ENCODE assay signal across 29 cellular contexts in the genomic region with DNA sequence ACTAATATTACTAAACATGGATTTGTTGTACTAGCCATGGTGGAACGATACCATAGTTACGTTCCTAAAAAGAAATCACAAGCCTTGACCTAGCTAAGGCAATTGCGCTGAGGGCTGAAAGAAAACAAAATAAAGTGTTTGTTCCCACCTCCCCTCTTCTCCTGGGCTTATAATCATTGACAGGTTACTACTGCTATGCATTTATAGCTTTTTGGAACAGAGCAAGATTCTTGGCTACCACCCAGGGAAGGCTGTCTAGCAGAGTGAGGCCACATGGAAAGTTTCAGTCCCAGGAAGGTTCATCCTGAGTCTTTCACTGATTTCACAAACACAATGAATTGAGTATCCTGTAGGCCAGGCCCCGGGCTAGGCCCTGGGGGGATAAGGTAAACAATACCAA.
"Had no signal": no experiment of that assay in that cellular context is flagged by ENCODE, and none has a peak within 500 bp of the region (broad histone marks: within the 10 kb centered on the region; RNA-seq: fewer than 3 reads in every experiment).

No MANE protein-coding gene starts in this region.

- H3K36me3 Mint-ChIP-seq: activated CD8-positive, alpha-beta memory T cell treated with anti-CD3 and anti-CD28 coated beads, Interleukin-2, amount 10 ng/mL, durations not matched to agents 7 days and 5 days; activated naive CD8-positive, alpha-beta T cell; brain; naive B cell; stimulated activated memory B cell treated with anti-CD40 and anti-IgM and Interleukin-4, amounts not matched to agents 10 μg/mL and 1 μg/mL and 100 μg/mL, for 72 hours had no signal

- H3K27ac Mint-ChIP-seq: activated B cell treated with CpG ODN at 0.5 μM for 24 hours; activated CD8-positive, alpha-beta memory T cell treated with anti-CD3 and anti-CD28 coated beads, Interleukin-2, amount 10 ng/mL, durations not matched to agents 7 days and 5 days; activated CD8-positive, alpha-beta T cell treated with anti-CD3 and anti-CD28 coated beads, Interleukin-2, amount 10 ng/mL, durations not matched to agents 7 days and 5 days; activated naive CD8-positive, alpha-beta T cell; brain; stimulated activated memory B cell treated with anti-CD40 and anti-IgM and Interleukin-4, amounts not matched to agents 10 μg/mL and 1 μg/mL and 100 μg/mL, for 72 hours; stimulated activated naive CD8-positive, alpha-beta T cell treated with anti-CD3 and anti-CD28 coated beads, Interleukin-15, amount 100 ng/mL, for 72 hours had no signal

- H3K4me2 ChIP-seq: smooth muscle cell had no signal

- H3K4me3 ChIP-seq: cardiac muscle cell, esophagus muscularis mucosa, gastroesophageal sphincter, pancreas, psoas muscle, right atrium auricular region, smooth muscle cell, tibial artery had no signal

- H3K9me3 ChIP-seq: esophagus muscularis mucosa, gastroesophageal sphincter, pancreas, psoas muscle, right atrium auricular region, tibial artery had no signal

- H3K9me3 Mint-ChIP-seq: activated B cell treated with CpG ODN at 0.5 μM for 24 hours; stimulated activated memory B cell treated with anti-CD40 and anti-IgM and Interleukin-4, amounts not matched to agents 10 μg/mL and 1 μg/mL and 100 μg/mL, for 72 hours; stimulated activated naive CD8-positive, alpha-beta T cell treated with anti-CD3 and anti-CD28 coated beads, Interleukin-15, amount 100 ng/mL, for 72 hours had no signal

- H3K27ac ChIP-seq: cardiac muscle cell, esophagus muscularis mucosa, gastroesophageal sphincter, pancreas, psoas muscle, right atrium auricular region, tibial artery had no signal

- H3K27me3 ChIP-seq: cardiac muscle cell, esophagus muscularis mucosa, gastroesophageal sphincter, pancreas, right atrium auricular region, tibial artery had no signal

- H3K36me3 ChIP-seq: cardiac muscle cell, esophagus muscularis mucosa, gastroesophageal sphincter, pancreas, right atrium auricular region, tibial artery had no signal

- H3K4me1 Mint-ChIP-seq: activated B cell treated with CpG ODN at 0.5 μM for 24 hours; activated CD8-positive, alpha-beta memory T cell treated with anti-CD3 and anti-CD28 coated beads, Interleukin-2, amount 10 ng/mL, durations not matched to agents 7 days and 5 days; brain; stimulated activated memory B cell treated with anti-CD40 and anti-IgM and Interleukin-4, amounts not matched to agents 10 μg/mL and 1 μg/mL and 100 μg/mL, for 72 hours; stimulated activated naive CD8-positive, alpha-beta T cell treated with anti-CD3 and anti-CD28 coated beads, Interleukin-15, amount 100 ng/mL, for 72 hours had no signal

- H3K27me3 Mint-ChIP-seq: activated CD8-positive, alpha-beta memory T cell treated with anti-CD3 and anti-CD28 coated beads, Interleukin-2, amount 10 ng/mL, durations not matched to agents 7 days and 5 days; activated naive CD8-positive, alpha-beta T cell; brain; naive B cell; stimulated activated naive CD8-positive, alpha-beta T cell treated with anti-CD3 and anti-CD28 coated beads, Interleukin-15, amount 100 ng/mL, for 72 hours had no signal

- ATAC-seq: activated CD8-positive, alpha-beta memory T cell treated with anti-CD3 and anti-CD28 coated beads, Interleukin-2, amount 10 ng/mL, durations not matched to agents 7 days and 5 days; activated CD8-positive, alpha-beta T cell treated with anti-CD3 and anti-CD28 coated beads, Interleukin-2, amount 10 ng/mL, durations not matched to agents 7 days and 5 days; gastroesophageal sphincter; left ventricle myocardium superior; psoas muscle; stimulated activated memory B cell treated with anti-CD40 and anti-IgM and Interleukin-4, amounts not matched to agents 10 μg/mL and 1 μg/mL and 100 μg/mL, for 72 hours; stimulated activated naive CD8-positive, alpha-beta T cell treated with anti-CD3 and anti-CD28 coated beads, Interleukin-15, amount 100 ng/mL, for 72 hours had no signal

- H3K4me1 ChIP-seq: gastroesophageal sphincter, pancreas, psoas muscle, right atrium auricular region had no signal

- DNase-seq: activated B cell treated with CpG ODN at 0.5 μM for 24 hours; activated CD4-positive, alpha-beta T cell treated with anti-CD3 and anti-CD28 coated beads, Interleukin-2, amount 50 U/mL, for 1 hour; activated CD8-positive, alpha-beta memory T cell treated with anti-CD3 and anti-CD28 coated beads, Interleukin-2, amount 10 ng/mL, durations not matched to agents 7 days and 5 days; activated CD8-positive, alpha-beta T cell treated with anti-CD3 and anti-CD28 coated beads, Interleukin-2, amount 10 ng/mL, durations not matched to agents 7 days and 5 days; activated naive CD4-positive, alpha-beta T cell; activated T-cell treated with anti-CD3 and anti-CD28 coated beads, Interleukin-2, amount 50 U/mL, for 48 hours; aorta; cortex of kidney; head of caudate nucleus; kidney glomerular epithelial cell; left ventricle myocardium superior; naive B cell; nucleus accumbens; pancreas; psoas muscle; stimulated activated CD4-positive, alpha-beta T cell treated with anti-CD3 and anti-CD28 coated beads, Interleukin-1b, Interleukin-23, amount 100 ng/mL, for 48 hours; stimulated activated CD4-positive, alpha-beta T cell treated with anti-CD3 and anti-CD28 coated beads, Interleukin-4, amount 100 ng/mL, for 4 hours; stimulated activated CD8-positive, alpha-beta memory T cell treated with anti-CD3 and anti-CD28 coated beads, Interleukin-4, amount 100 ng/mL, for 48 hours; stimulated activated naive CD8-positive, alpha-beta T cell treated with anti-CD3 and anti-CD28 coated beads, Interleukin-15, amount 100 ng/mL, for 72 hours; T-helper 2 cell; tibial artery had no signal

- FAIRE-seq: pancreas had no signal

- H3K4me3 Mint-ChIP-seq: activated B cell treated with CpG ODN at 0.5 μM for 24 hours; activated CD8-positive, alpha-beta memory T cell treated with anti-CD3 and anti-CD28 coated beads, Interleukin-2, amount 10 ng/mL, durations not matched to agents 7 days and 5 days; activated CD8-positive, alpha-beta T cell treated with anti-CD3 and anti-CD28 coated beads, Interleukin-2, amount 10 ng/mL, durations not matched to agents 7 days and 5 days; activated naive CD8-positive, alpha-beta T cell; brain; stimulated activated memory B cell treated with anti-CD40 and anti-IgM and Interleukin-4, amounts not matched to agents 10 μg/mL and 1 μg/mL and 100 μg/mL, for 72 hours; stimulated activated naive CD8-positive, alpha-beta T cell treated with anti-CD3 and anti-CD28 coated beads, Interleukin-15, amount 100 ng/mL, for 72 hours had no signal
